Comparison of ENCODE assay signal across 20 cellular contexts in the genomic region with DNA sequence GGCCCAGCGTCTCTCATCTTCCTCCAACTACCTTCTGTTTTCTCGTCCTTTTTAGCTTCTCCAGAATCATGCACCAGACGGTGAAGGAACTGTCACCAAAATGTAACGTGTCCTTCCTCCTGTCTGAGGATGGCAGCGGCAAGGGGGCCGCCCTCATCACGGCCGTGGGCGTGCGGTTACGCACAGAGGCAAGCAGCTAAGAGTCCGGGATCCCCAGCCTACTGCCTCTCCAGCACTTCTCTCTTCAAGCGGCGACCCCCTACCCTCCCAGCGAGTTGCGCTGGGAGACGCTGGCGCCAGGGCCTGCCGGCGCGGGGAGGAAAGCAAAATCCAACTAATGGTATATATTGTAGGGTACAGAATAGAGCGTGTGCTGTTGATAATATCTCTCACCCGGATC. TPM values are rescaled to one million over a fixed set of nuclear protein-coding genes. Genes with fewer than 3 reads are reported as not detected.
DNase-seq lines count a peak whose midpoint lies in the region; ATAC-seq, FAIRE-seq and TF ChIP-seq lines count a peak whose summit lies in the region.
"Had no signal": no experiment of that assay in that cellular context is flagged by ENCODE, and none has a peak within 500 bp of the region (broad histone marks: within the 10 kb centered on the region; RNA-seq: fewer than 3 reads in every experiment).

No MANE protein-coding gene starts in this region.

- intact Hi-C loops in K562 (cut with micrococcal nuclease), result no loop called here
- intact Hi-C loops in transverse colon (cut with DNase I; ENCODE audit: low total_unique reads), result no loop called here

- H3K9me3 ChIP-seq in K562 (replicated peaks; ENCODE audit: control insufficient read depth, insufficient read depth, low read depth, low read length), result no peaks in the 10 kb centered on the region
- no peaks in the 10 kb centered on the region for H3K9me3 ChIP-seq in osteoblast (ENCODE audit: low read depth, low read length)
- no peaks in the 10 kb centered on the region for H3K9me3 ChIP-seq in transverse colon
- H3K9me3 ChIP-seq: BLaER1 had no signal

- no peak overlapping the region for H3K4me3 Mint-ChIP-seq in activated naive CD4-positive, alpha-beta T cell treated with anti-CD3 and anti-CD28 coated beads, Interleukin-2, amount 50 U/mL, for 24 hours
- H3K4me3 Mint-ChIP-seq: CD14-positive monocyte; CD4-positive, alpha-beta memory T cell; HFFc6 had no signal

- H3K27ac ChIP-seq in K562 (ENCODE audit: extremely low read depth, low read depth, low read length) (no peak overlapping the region), osteoblast (ENCODE audit: low read depth, low read length) (no peak overlapping the region), transverse colon (no peak overlapping the region)
- H3K27ac ChIP-seq: BLaER1 had no signal

- H3K79me2 ChIP-seq in K562 (ENCODE audit: control insufficient read depth, insufficient read depth, low read length) (no peaks in the 10 kb centered on the region), osteoblast (ENCODE audit: insufficient read depth, low read length) (peaks cover 10% of the 10 kb centered on the region)

- H3K27me3 Mint-ChIP-seq in activated naive CD4-positive, alpha-beta T cell treated with anti-CD3 and anti-CD28 coated beads, Interleukin-2, amount 50 U/mL, for 24 hours, result no peaks in the 10 kb centered on the region
- H3K27me3 Mint-ChIP-seq: CD4-positive, alpha-beta memory T cell had no signal

- 95% methylated on average over 22 of the region's 23 CpGs for WGBS in K562 (ENCODE audit: insufficient coverage, low coverage, missing lambda C conversion rate)
- 95 to 98% methylated on average over 10 to 18 of the region's 23 CpGs for WGBS in transverse colon (ENCODE audit: low coverage in 1 of 2), 2 donors

- ATAC-seq in activated naive CD4-positive, alpha-beta T cell treated with anti-CD3 and anti-CD28 coated beads, Interleukin-2, amount 50 U/mL, for 72 hours, result no peak
- ATAC-seq in K562, result no peak
- ATAC-seq: HCT116 had no signal

- H4K20me1 ChIP-seq in K562 (replicated peaks; ENCODE audit: control insufficient read depth, insufficient read depth, low read length), result 0 out of 2 replicates have a peak, but pooled peaks cover 4% of the 10 kb centered on the region
- peaks cover 4% of the 10 kb centered on the region for H4K20me1 ChIP-seq in osteoblast (ENCODE audit: insufficient read depth, low read length)
- H4K20me1 ChIP-seq: BLaER1 had no signal

- TF ChIP-seq CTCF in K562 (IDR thresholded peaks at IDR 0.05 in 2 of 3, conservative IDR thresholded peaks at IDR 0.05 in 1 of 3; ENCODE audit: insufficient read depth in 2 of 3, low read depth in 1 of 3, low read length in 3 of 3), result no peak
- TF ChIP-seq CTCF in osteoblast (IDR thresholded peaks at IDR 0.05; ENCODE audit: extremely low read depth, low read depth, low read length), result no peak
- TF ChIP-seq CTCF in transverse colon (IDR thresholded peaks at IDR 0.05), result no peak

- H3K4me3 ChIP-seq in K562 (no peak overlapping the region), osteoblast (ENCODE audit: insufficient read depth, low read length) (no peak overlapping the region), transverse colon (no peak overlapping the region)
- H3K4me3 ChIP-seq: BLaER1 had no signal

- in situ Hi-C loops in K562 (cut with MboI) (no loop called here), transverse colon (cut with MboI; ENCODE audit: low pct_ligation_motif_present in 1 of 4, low pct_unique_long_range_greater_than_20kb in 1 of 4, low sequenced_read_pairs in 3 of 4) (loop anchor here in 3 of 4 donors (10.0 to 25.0 kb wide), 2 partner anchors 234 to 236 kb away; a partner anchor contains a TSS)

- peaks cover 2% of the 10 kb centered on the region for H3K9me1 ChIP-seq in K562 (ENCODE audit: control insufficient read depth, insufficient read depth, low read length)

- DNase-seq in activated naive CD4-positive, alpha-beta T cell treated with anti-CD3 and anti-CD28 coated beads, Interleukin-2, amount 50 U/mL, for 72 hours (ENCODE audit: low spot score in 2 of 2), result no peak
- no peak for DNase-seq in K562 (ENCODE audit: extremely low read depth in 1 of 4, low spot score in 3 of 4)
- peak; percentile 9 for DNase-seq in osteoblast (ENCODE audit: insufficient read length, low spot score, missing footprints)
- no peak for DNase-seq in glomerular visceral epithelial cell (ENCODE audit: extremely low spot score)
- no peak for DNase-seq in HPDE6-E6E7 (ENCODE audit: extremely low spot score)
- DNase-seq in transverse colon, result no peak
- DNase-seq: 8988T, DMS153, DMS79, GDM1, GOT3, H7, HFFc6 had no signal

- no peak for FAIRE-seq in K562 (lab: Jason Lieb, UNC)

- CTCF ChIA-PET in K562 (lab: Yijun Ruan, JAX; ENCODE audit: low intra/inter-chr PET ratio), result no interaction called here

- peak overlapping the region; percentile 12 for H3K27ac Mint-ChIP-seq in activated naive CD4-positive, alpha-beta T cell treated with anti-CD3 and anti-CD28 coated beads, Interleukin-2, amount 50 U/mL, for 24 hours
- H3K27ac Mint-ChIP-seq in activated naive CD4-positive, alpha-beta T cell treated with anti-CD3 and anti-CD28 coated beads, Interleukin-2, amount 50 U/mL, for 72 hours, result peak overlapping the region in 1 of 2 donors; percentile 65
- H3K27ac Mint-ChIP-seq: CD4-positive, alpha-beta memory T cell; HFFc6 had no signal

- peaks cover 0 to 6% of the 10 kb centered on the region in 2 experiments; a peak in 4 of 5 replicates for H3K4me1 ChIP-seq in K562 (replicated peaks in 1 of 2; ENCODE audit: control insufficient read depth in 2 of 2, insufficient read depth in 2 of 2, low read length in 2 of 2)
- H3K4me1 ChIP-seq in osteoblast (ENCODE audit: insufficient read depth, low read length), result peaks cover 31% of the 10 kb centered on the region
- H3K4me1 ChIP-seq in transverse colon, result peaks cover 0 to 20% (median 0%) of the 10 kb centered on the region in 4 donors

- H3K4me2 ChIP-seq in K562 (ENCODE audit: insufficient read depth, low read length) (no peak overlapping the region), osteoblast (ENCODE audit: insufficient read depth, low read length) (no peak overlapping the region)
- H3K4me2 ChIP-seq: BLaER1 had no signal

- H3K4me1 Mint-ChIP-seq in activated naive CD4-positive, alpha-beta T cell treated with anti-CD3 and anti-CD28 coated beads, Interleukin-2, amount 50 U/mL, for 24 hours, result no peaks in the 10 kb centered on the region

- TF ChIP-seq EP300 in K562 (IDR thresholded peaks at IDR 0.05; ENCODE audit: low read length) (no peak), transverse colon (IDR thresholded peaks at IDR 0.05; ENCODE audit: low read depth) (no peak)

- H2AFZ ChIP-seq in K562 (ENCODE audit: low read depth, low read length) (no peak overlapping the region), osteoblast (ENCODE audit: low read length) (no peak overlapping the region)

- H3K36me3 Mint-ChIP-seq in activated naive CD4-positive, alpha-beta T cell treated with anti-CD3 and anti-CD28 coated beads, Interleukin-2, amount 50 U/mL, for 24 hours, result peaks cover 4% of the 10 kb centered on the region
- peaks cover 9 to 27% of the 10 kb centered on the region in 2 donors for H3K36me3 Mint-ChIP-seq in activated naive CD4-positive, alpha-beta T cell treated with anti-CD3 and anti-CD28 coated beads, Interleukin-2, amount 50 U/mL, for 72 hours

- H3K9me3 Mint-ChIP-seq in activated naive CD4-positive, alpha-beta T cell treated with anti-CD3 and anti-CD28 coated beads, Interleukin-2, amount 50 U/mL, for 24 hours, result no peaks in the 10 kb centered on the region
- no peaks in the 10 kb centered on the region for H3K9me3 Mint-ChIP-seq in activated naive CD4-positive, alpha-beta T cell treated with anti-CD3 and anti-CD28 coated beads, Interleukin-2, amount 50 U/mL, for 72 hours
- H3K9me3 Mint-ChIP-seq: HFFc6 had no signal

- BruUV-seq in K562 (replicated peaks; lab: Mats Ljungman, UMichigan), result no TSS peak

- POLR2A ChIA-PET in K562 (lab: Yijun Ruan, JAX), result no interaction called here

- no peak overlapping the region for H3K9ac ChIP-seq in K562 (ENCODE audit: insufficient read depth in 1 of 2, low read depth in 2 of 2, low read length in 2 of 2)
- H3K9ac ChIP-seq: BLaER1 had no signal

- TF ChIP-seq RAD21 in K562 (CRISPR knock-in tag; conservative IDR thresholded peaks at IDR 0.05 in 1 of 2, IDR thresholded peaks at IDR 0.05 in 1 of 2), result no peak

- TF ChIP-seq POLR2A in K562 (conservative IDR thresholded peaks at IDR 0.05) (no peak), transverse colon (IDR thresholded peaks at IDR 0.05) (no peak)

- peaks cover 84% of the 10 kb centered on the region for H3K36me3 ChIP-seq in K562 (ENCODE audit: control insufficient read depth, insufficient read depth, low read length)
- H3K36me3 ChIP-seq in osteoblast (ENCODE audit: insufficient read depth, low read length), result peaks cover 42% of the 10 kb centered on the region
- H3K36me3 ChIP-seq in transverse colon, result peaks cover 0 to 15% (median 5%) of the 10 kb centered on the region in 4 donors

- H3K27me3 ChIP-seq in K562 (ENCODE audit: control insufficient read depth in 2 of 2, insufficient read depth in 2 of 2, low read length in 2 of 2), result no peaks in the 10 kb centered on the region
- no peaks in the 10 kb centered on the region for H3K27me3 ChIP-seq in osteoblast (ENCODE audit: insufficient read depth, low read length)
- H3K27me3 ChIP-seq in transverse colon, result no peaks in the 10 kb centered on the region
- H3K27me3 ChIP-seq: BLaER1 had no signal

RNA-seq across cellular contexts. Expression of a gene that starts 15.8 kb away (rescaled TPM):
- under 1 TPM in 1 of 2 donors, not detected in 1; 0.16 TPM for total RNA-seq in activated naive CD4-positive, alpha-beta T cell treated with anti-CD3 and anti-CD28 coated beads, Interleukin-2, amount 50 U/mL, for 72 hours
- not detected in 2 replicates for total RNA-seq in K562 (2011; cell fraction: chromatin; rRNA removed; ENCODE audit: low replicate concordance)
- total RNA-seq in K562 (2011; cell fraction: nucleolus; rRNA removed), result not detected in 2 replicates
- total RNA-seq in K562 (2011; cell fraction: nucleoplasm; rRNA removed), result not detected in 2 replicates
- total RNA-seq in K562 (2014; rRNA removed) (not detected in 2 replicates), K562 (2014; rRNA removed; fragmentation: Illumina TruSeq; extraction: Trizol) (not detected in 2 replicates), K562 (2015; rRNA removed; fragmentation: Illumina TruSeq; extraction: Trizol) (not detected in 2 replicates), K562 (2021) (not detected in 2 replicates), osteoblast (0.29 and 0.36 TPM in 2 replicates), transverse colon (100 to 1,000 TPM in 2 of 4 donors, 10 to 100 TPM in 2; 18.9 to 241 (median 78.9) TPM)
- polyA plus RNA-seq in K562 (2011; rRNA removed) (not detected in 2 replicates), K562 (2014; fragmentation: Illumina TruSeq; extraction: Trizol) (not detected in 2 replicates), K562 (2014; fragmentation: Nextera tagmentation; extraction: Ambion mirVana) (not detected), K562 (2014; rRNA removed) (not detected in 2 replicates)
- not detected in 2 replicates for polyA plus RNA-seq in K562 (2011; cell fraction: cytosol; rRNA removed)
- polyA plus RNA-seq in K562 (2011; cell fraction: nucleus; rRNA removed), result not detected in 2 replicates
- polyA plus RNA-seq in K562 (2012), result 0.20 and 0.22 TPM in 2 replicates
- not detected in 2 replicates for polyA minus RNA-seq in K562 (2011; rRNA and poly(A)+ RNA removed)
- not detected in 2 replicates for polyA minus RNA-seq in K562 (2011; cell fraction: cytosol; rRNA and poly(A)+ RNA removed)
- not detected in 2 replicates for polyA minus RNA-seq in K562 (2011; cell fraction: nucleus; rRNA and poly(A)+ RNA removed)
- total RNA-seq: Daoy, H7, HFFc6 had no signal
- polyA plus RNA-seq: AG04450 had no signal

RNA-seq across cellular contexts. Expression of a gene that starts 50.3 kb away (rescaled TPM):
- total RNA-seq in activated naive CD4-positive, alpha-beta T cell treated with anti-CD3 and anti-CD28 coated beads, Interleukin-2, amount 50 U/mL, for 72 hours, result 1 to 10 TPM; 1.3 to 1.9 TPM
- total RNA-seq in K562 (2011; cell fraction: chromatin; rRNA removed; ENCODE audit: low replicate concordance), result 0.95 TPM in 1 of 2 replicates, not detected in the other
- total RNA-seq in K562 (2011; cell fraction: nucleolus; rRNA removed), result 0.17 and 0.66 TPM in 2 replicates
- 0.38 TPM in 1 of 2 replicates, not detected in the other for total RNA-seq in K562 (2011; cell fraction: nucleoplasm; rRNA removed)
- 0.78 and 1.0 TPM in 2 replicates for total RNA-seq in K562 (2014; rRNA removed)
- total RNA-seq in K562 (2014; rRNA removed; fragmentation: Illumina TruSeq; extraction: Trizol), result 0.33 and 0.35 TPM in 2 replicates
- total RNA-seq in K562 (2015; rRNA removed; fragmentation: Illumina TruSeq; extraction: Trizol), result 0.19 and 0.36 TPM in 2 replicates
- total RNA-seq in K562 (2021), result 0.53 and 0.83 TPM in 2 replicates
- polyA plus RNA-seq in K562 (2011; rRNA removed), result 0.45 and 0.64 TPM in 2 replicates
- polyA plus RNA-seq in K562 (2011; cell fraction: cytosol; rRNA removed), result 0.81 and 0.88 TPM in 2 replicates
- polyA plus RNA-seq in K562 (2011; cell fraction: nucleus; rRNA removed), result 0.71 and 0.73 TPM in 2 replicates
- polyA plus RNA-seq in K562 (2012), result 0.59 and 0.89 TPM in 2 replicates
- polyA plus RNA-seq in K562 (2014; fragmentation: Illumina TruSeq; extraction: Trizol), result 0.26 and 0.45 TPM in 2 replicates
- polyA plus RNA-seq in K562 (2014; fragmentation: Nextera tagmentation; extraction: Ambion mirVana), result not detected
- polyA plus RNA-seq in K562 (2014; rRNA removed), result 0.36 and 1.2 TPM in 2 replicates
- polyA minus RNA-seq in K562 (2011; rRNA and poly(A)+ RNA removed), result 0.48 and 0.53 TPM in 2 replicates
- 0.95 and 2.6 TPM in 2 replicates for polyA minus RNA-seq in K562 (2011; cell fraction: cytosol; rRNA and poly(A)+ RNA removed)
- polyA minus RNA-seq in K562 (2011; cell fraction: nucleus; rRNA and poly(A)+ RNA removed), result 1.1 TPM in 2 replicates
- total RNA-seq in osteoblast, result 0.59 and 0.72 TPM in 2 replicates
- 100 to 1,000 TPM in 3 of 4 donors, 10 to 100 TPM in 1; 97.7 to 152 (median 148) TPM for total RNA-seq in transverse colon

Comparison
In these comparisons a context has a peak if more than half of its experiments do, and no peak if none do; other contexts are left out.
1. RNA of a gene that starts 15.8 kb away (total RNA-seq): 18.9 to 241 TPM in transverse colon; 0.29 to 0.36 TPM in osteoblast, 0.16 TPM in activated naive CD4-positive, alpha-beta T cell treated with anti-CD3 and anti-CD28 coated beads, Interleukin-2, amount 50 U/mL, for 72 hours and not detected in K562; every median in the first group is over 10 times any median in the second.
2. RNA of a gene that starts 50.3 kb away (total RNA-seq): 97.7 to 152 TPM in transverse colon; 1.3 to 1.9 TPM in activated naive CD4-positive, alpha-beta T cell treated with anti-CD3 and anti-CD28 coated beads, Interleukin-2, amount 50 U/mL, for 72 hours, 0.59 to 0.72 TPM in osteoblast and 0.17 to 1.0 TPM in K562; every median in the first group is over 10 times any median in the second.